In genomic region chr10:101001225-101002035, GRCh38 we compare ENCODE assay signal across 1 cellular context.
TF ChIP-seq lines count a peak whose summit lies in the region.

No MANE protein-coding gene starts in this region.

TF ChIP-seq in GM23338, 12 proteins besides CTCF, POLR2A, EP300 and RAD21 (continued from another document):
- TF ChIP-seq ETS1 (IDR thresholded peaks at IDR 0.05) (no peak), EZH2 (IDR thresholded peaks at IDR 0.05; ENCODE audit: low read depth, unreplicated experiment) (no peak), ZNF331 (CRISPR knock-in tag; IDR thresholded peaks at IDR 0.05; ENCODE audit: low read depth) (no peak), ZNF114 (CRISPR knock-in tag; IDR thresholded peaks at IDR 0.05) (no peak), STAT1 (IDR thresholded peaks at IDR 0.05; ENCODE audit: unreplicated experiment) (no peak), REST (IDR thresholded peaks at IDR 0.05; ENCODE audit: unreplicated experiment) (no peak), EZH2phosphoT487 (IDR thresholded peaks at IDR 0.05; ENCODE audit: unreplicated experiment) (no peak), CREB1 (CRISPR knock-in tag; IDR thresholded peaks at IDR 0.05; ENCODE audit: low read depth) (no peak), POLR2AphosphoS5 (IDR thresholded peaks at IDR 0.05; ENCODE audit: low read depth) (no peak), JUNB (IDR thresholded peaks at IDR 0.05; ENCODE audit: unreplicated experiment) (no peak)
